In genomic region chrX:87299563-87300160, GRCh38 we compare ENCODE assay signal across 9 cellular contexts.
DNase-seq lines count a peak whose midpoint lies in the region; ATAC-seq and TF ChIP-seq lines count a peak whose summit lies in the region.
"Had no signal": no experiment of that assay in that cellular context is flagged by ENCODE, and none has a peak within 500 bp of the region (broad histone marks: within the 10 kb centered on the region; RNA-seq: fewer than 3 reads in every experiment).

No MANE protein-coding gene starts in this region.

- POLR2A ChIA-PET in BJ (lab: Charles Lee) = no interaction called here
- POLR2A ChIA-PET in activated CD4-positive, alpha-beta memory T cell treated with anti-CD3 and anti-CD28 coated beads, Interleukin-2, amount 10 ng/mL, durations not matched to agents 7 days and 5 days (lab: Charles Lee) = no interaction called here

- intact Hi-C loops in lower leg skin (cut with DNase I; ENCODE audit: low total_unique reads) = no loop called here

- no peaks in the 10 kb centered on the region for H3K27me3 Mint-ChIP-seq in activated CD4-positive, alpha-beta memory T cell treated with anti-CD3 and anti-CD28 coated beads, Interleukin-2, amount 10 ng/mL, durations not matched to agents 7 days and 5 days
- H3K27me3 Mint-ChIP-seq in stimulated activated naive B cell treated with anti-CD40 and anti-IgM and Interleukin-4, amounts not matched to agents 10 μg/mL and 1 μg/mL and 100 μg/mL, for 72 hours = no peaks in the 10 kb centered on the region
- H3K27me3 Mint-ChIP-seq: activated T-helper 17 cell treated with anti-CD3 and anti-CD28 coated beads, Interleukin-2, amount 50 U/mL, for 72 hours had no signal

- no peak overlapping the region for H3K4me3 Mint-ChIP-seq in activated CD4-positive, alpha-beta memory T cell treated with anti-CD3 and anti-CD28 coated beads, Interleukin-2, amount 10 ng/mL, durations not matched to agents 7 days and 5 days
- no peak overlapping the region for H3K4me3 Mint-ChIP-seq in stimulated activated naive B cell treated with anti-CD40 and anti-IgM and Interleukin-4, amounts not matched to agents 10 μg/mL and 1 μg/mL and 100 μg/mL, for 72 hours
- H3K4me3 Mint-ChIP-seq: activated T-helper 17 cell treated with anti-CD3 and anti-CD28 coated beads, Interleukin-2, amount 50 U/mL, for 72 hours had no signal

- TF ChIP-seq CTCF in BJ (IDR thresholded peaks at IDR 0.05; ENCODE audit: insufficient read depth, low read depth, low read length) = peak; percentile 35; the same call in 1 of the 2 replicates
- TF ChIP-seq CTCF in GM20000 (IDR thresholded peaks at IDR 0.05; ENCODE audit: extremely low read depth, missing control alignments) = no peak
- peak; percentile 68 for TF ChIP-seq CTCF in RWPE2 (IDR thresholded peaks at IDR 0.05; ENCODE audit: poor library complexity, severe bottlenecking)
- no peak for TF ChIP-seq CTCF in lower leg skin (IDR thresholded peaks at IDR 0.05)

- H3K27me3 ChIP-seq in BJ (ENCODE audit: control insufficient read depth, insufficient read depth, low read length) = no peaks in the 10 kb centered on the region
- H3K27me3 ChIP-seq in RWPE2 (ENCODE audit: insufficient read depth, poor library complexity, severe bottlenecking) = no peaks in the 10 kb centered on the region

- H3K4me3 ChIP-seq in BJ (ENCODE audit: low read depth, low read length) = no peak overlapping the region
- H3K4me3 ChIP-seq in RWPE2 (ENCODE audit: severe bottlenecking) = no peak overlapping the region
- no peak overlapping the region for H3K4me3 ChIP-seq in lower leg skin (ENCODE audit: low read depth, poor library complexity, severe bottlenecking)

- no peaks in the 10 kb centered on the region for H3K36me3 ChIP-seq in BJ (ENCODE audit: control insufficient read depth, insufficient read depth, low read length)
- no peaks in the 10 kb centered on the region for H3K36me3 ChIP-seq in RWPE2 (ENCODE audit: low read depth)

- ATAC-seq in RWPE2 (ENCODE audit: low read depth) = no peak
- no peak for ATAC-seq in stimulated activated naive B cell treated with anti-CD40 and anti-IgM and Interleukin-4, amounts not matched to agents 10 μg/mL and 1 μg/mL and 100 μg/mL, for 72 hours (replicated peaks)
- ATAC-seq: activated T-helper 17 cell treated with anti-CD3 and anti-CD28 coated beads, Interleukin-2, amount 50 U/mL, for 72 hours had no signal

- no peak overlapping the region for H3K27ac Mint-ChIP-seq in activated CD4-positive, alpha-beta memory T cell treated with anti-CD3 and anti-CD28 coated beads, Interleukin-2, amount 10 ng/mL, durations not matched to agents 7 days and 5 days
- H3K27ac Mint-ChIP-seq in stimulated activated naive B cell treated with anti-CD40 and anti-IgM and Interleukin-4, amounts not matched to agents 10 μg/mL and 1 μg/mL and 100 μg/mL, for 72 hours = no peak overlapping the region
- H3K27ac Mint-ChIP-seq: activated T-helper 17 cell treated with anti-CD3 and anti-CD28 coated beads, Interleukin-2, amount 50 U/mL, for 72 hours had no signal

- H3K9me3 ChIP-seq in RWPE2 (ENCODE audit: severe bottlenecking) = no peaks in the 10 kb centered on the region

- 3 to 4% methylated on average over 4 of the region's 4 CpGs for WGBS in lower leg skin, 2 donors

- H3K9me3 Mint-ChIP-seq in activated CD4-positive, alpha-beta memory T cell treated with anti-CD3 and anti-CD28 coated beads, Interleukin-2, amount 10 ng/mL, durations not matched to agents 7 days and 5 days = no peaks in the 10 kb centered on the region
- no peaks in the 10 kb centered on the region for H3K9me3 Mint-ChIP-seq in stimulated activated naive B cell treated with anti-CD40 and anti-IgM and Interleukin-4, amounts not matched to agents 10 μg/mL and 1 μg/mL and 100 μg/mL, for 72 hours

- H3K4me1 Mint-ChIP-seq in activated CD4-positive, alpha-beta memory T cell treated with anti-CD3 and anti-CD28 coated beads, Interleukin-2, amount 10 ng/mL, durations not matched to agents 7 days and 5 days = no peaks in the 10 kb centered on the region
- no peaks in the 10 kb centered on the region for H3K4me1 Mint-ChIP-seq in stimulated activated naive B cell treated with anti-CD40 and anti-IgM and Interleukin-4, amounts not matched to agents 10 μg/mL and 1 μg/mL and 100 μg/mL, for 72 hours
- H3K4me1 Mint-ChIP-seq: activated T-helper 17 cell treated with anti-CD3 and anti-CD28 coated beads, Interleukin-2, amount 50 U/mL, for 72 hours had no signal

- no peak overlapping the region for H3K27ac ChIP-seq in RWPE2 (ENCODE audit: poor library complexity, severe bottlenecking)

- no peak for DNase-seq in BJ (ENCODE audit: low read depth)
- DNase-seq in GM20000 (ENCODE audit: low spot score) = peak; percentile 0
- DNase-seq in RWPE2 (ENCODE audit: low spot score) = no peak
- peak; percentile 16 for DNase-seq in iris pigment epithelial cell (ENCODE audit: low read depth)
- DNase-seq in activated CD8-positive, alpha-beta memory T cell treated with anti-CD3 and anti-CD28 coated beads, Interleukin-2, amount 50 U/mL, for 4 hours = no peak
- no peak for DNase-seq in activated CD4-positive, alpha-beta memory T cell treated with anti-CD3 and anti-CD28 coated beads, Interleukin-2, amount 10 ng/mL, durations not matched to agents 7 days and 5 days
- DNase-seq in stimulated activated naive B cell treated with anti-CD40 and anti-IgM and Interleukin-4, amounts not matched to agents 10 μg/mL and 1 μg/mL and 100 μg/mL, for 72 hours = no peak
- DNase-seq in lower leg skin (ENCODE audit: low spot score in 2 of 2) = no peak

- H3K36me3 Mint-ChIP-seq in activated CD4-positive, alpha-beta memory T cell treated with anti-CD3 and anti-CD28 coated beads, Interleukin-2, amount 10 ng/mL, durations not matched to agents 7 days and 5 days (ENCODE audit: low read depth) = no peaks in the 10 kb centered on the region
- H3K36me3 Mint-ChIP-seq in stimulated activated naive B cell treated with anti-CD40 and anti-IgM and Interleukin-4, amounts not matched to agents 10 μg/mL and 1 μg/mL and 100 μg/mL, for 72 hours = no peaks in the 10 kb centered on the region

- H3K4me1 ChIP-seq in RWPE2 (ENCODE audit: insufficient read depth, poor library complexity, severe bottlenecking) = no peaks in the 10 kb centered on the region

- CTCF ChIA-PET in BJ (lab: Yijun Ruan, JAX) = no interaction called here
- CTCF ChIA-PET in activated CD4-positive, alpha-beta memory T cell treated with anti-CD3 and anti-CD28 coated beads, Interleukin-2, amount 10 ng/mL, durations not matched to agents 7 days and 5 days (lab: Charles Lee) = no interaction called here

- no peak for TF ChIP-seq POLR2A in lower leg skin (IDR thresholded peaks at IDR 0.05)

Comparison
In these comparisons a context has a peak if more than half of its experiments do, and no peak if none do; other contexts are left out.
1. DNase-seq: peak in GM20000 (single experiment) and iris pigment epithelial cell (single experiment); none in BJ (single experiment), RWPE2 (single experiment), activated CD8-positive, alpha-beta memory T cell treated with anti-CD3 and anti-CD28 coated beads, Interleukin-2, amount 50 U/mL, for 4 hours (single experiment), activated CD4-positive, alpha-beta memory T cell treated with anti-CD3 and anti-CD28 coated beads, Interleukin-2, amount 10 ng/mL, durations not matched to agents 7 days and 5 days (single experiment), stimulated activated naive B cell treated with anti-CD40 and anti-IgM and Interleukin-4, amounts not matched to agents 10 μg/mL and 1 μg/mL and 100 μg/mL, for 72 hours (single experiment) and lower leg skin (0 of 2).
2. CTCF ChIP-seq: peak in BJ (single experiment) and RWPE2 (single experiment); none in GM20000 (single experiment) and lower leg skin (0 of 3).